Comparison of ENCODE assay signal across 1 cellular context in genomic region chr12:32533506-32533905, GRCh38.
TF ChIP-seq lines count a peak whose summit lies in the region.

No MANE protein-coding gene starts in this region.

TF ChIP-seq in HepG2, 621 proteins besides CTCF, POLR2A, EP300 and RAD21 (continued from another document):
- TF ChIP-seq, protein P1, sequence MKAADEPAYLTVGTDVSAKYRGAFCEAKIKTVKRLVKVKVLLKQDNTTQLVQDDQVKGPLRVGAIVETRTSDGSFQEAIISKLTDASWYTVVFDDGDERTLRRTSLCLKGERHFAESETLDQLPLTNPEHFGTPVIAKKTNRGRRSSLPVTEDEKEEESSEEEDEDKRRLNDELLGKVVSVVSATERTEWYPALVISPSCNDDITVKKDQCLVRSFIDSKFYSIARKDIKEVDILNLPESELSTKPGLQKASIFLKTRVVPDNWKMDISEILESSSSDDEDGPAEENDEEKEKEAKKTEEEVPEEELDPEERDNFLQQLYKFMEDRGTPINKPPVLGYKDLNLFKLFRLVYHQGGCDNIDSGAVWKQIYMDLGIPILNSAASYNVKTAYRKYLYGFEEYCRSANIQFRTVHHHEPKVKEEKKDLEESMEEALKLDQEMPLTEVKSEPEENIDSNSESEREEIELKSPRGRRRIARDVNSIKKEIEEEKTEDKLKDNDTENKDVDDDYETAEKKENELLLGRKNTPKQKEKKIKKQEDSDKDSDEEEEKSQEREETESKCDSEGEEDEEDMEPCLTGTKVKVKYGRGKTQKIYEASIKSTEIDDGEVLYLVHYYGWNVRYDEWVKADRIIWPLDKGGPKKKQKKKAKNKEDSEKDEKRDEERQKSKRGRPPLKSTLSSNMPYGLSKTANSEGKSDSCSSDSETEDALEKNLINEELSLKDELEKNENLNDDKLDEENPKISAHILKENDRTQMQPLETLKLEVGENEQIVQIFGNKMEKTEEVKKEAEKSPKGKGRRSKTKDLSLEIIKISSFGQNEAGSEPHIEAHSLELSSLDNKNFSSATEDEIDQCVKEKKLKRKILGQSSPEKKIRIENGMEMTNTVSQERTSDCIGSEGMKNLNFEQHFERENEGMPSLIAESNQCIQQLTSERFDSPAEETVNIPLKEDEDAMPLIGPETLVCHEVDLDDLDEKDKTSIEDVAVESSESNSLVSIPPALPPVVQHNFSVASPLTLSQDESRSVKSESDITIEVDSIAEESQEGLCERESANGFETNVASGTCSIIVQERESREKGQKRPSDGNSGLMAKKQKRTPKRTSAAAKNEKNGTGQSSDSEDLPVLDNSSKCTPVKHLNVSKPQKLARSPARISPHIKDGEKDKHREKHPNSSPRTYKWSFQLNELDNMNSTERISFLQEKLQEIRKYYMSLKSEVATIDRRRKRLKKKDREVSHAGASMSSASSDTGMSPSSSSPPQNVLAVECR (CRISPR knock-in tag; IDR thresholded peaks at IDR 0.05; ENCODE audit: borderline replicate concordance), result 0 out of 2 replicates have a peak, but pooled peaks have one; percentile 8
- 0 out of 2 replicates have a peak, but pooled peaks have one; percentile 36 for TF ChIP-seq ZNF790 (CRISPR knock-in tag; IDR thresholded peaks at IDR 0.05; ENCODE audit: borderline replicate concordance)
